In genomic region chr4:142719854-142720541, GRCh38 we compare ENCODE assay signal across 8 cellular contexts.
DNase-seq lines count a peak whose midpoint lies in the region; ATAC-seq, FAIRE-seq and TF ChIP-seq lines count a peak whose summit lies in the region.

No MANE protein-coding gene starts in this region.

- no peaks in the 10 kb centered on the region for H3K4me1 Mint-ChIP-seq in astrocyte (ENCODE audit: low read depth, unreplicated experiment)

- no peak for ATAC-seq in HG03025 (IDR thresholded peaks at IDR 0.05; ENCODE audit: low FRiP score, unreplicated experiment)

- peak; percentile 42 for TF ChIP-seq CTCF in astrocyte (IDR thresholded peaks at IDR 0.05; ENCODE audit: insufficient read depth, low read depth, low read length)

- H3K4me3 ChIP-seq in astrocyte (ENCODE audit: insufficient read depth, low read depth, low read length) = no peak overlapping the region

- no peak overlapping the region for H3K4me3 Mint-ChIP-seq in astrocyte (ENCODE audit: unreplicated experiment)

- no peaks in the 10 kb centered on the region for H3K36me3 Mint-ChIP-seq in astrocyte (ENCODE audit: low read depth, unreplicated experiment)

- no peaks in the 10 kb centered on the region for H3K9me3 Mint-ChIP-seq in astrocyte (ENCODE audit: unreplicated experiment)

- peak overlapping the region; percentile 39 for H2AFZ ChIP-seq in astrocyte (ENCODE audit: low read depth, low read length)

- TF ChIP-seq EP300 in Ishikawa (IDR thresholded peaks at IDR 0.05; ENCODE audit: borderline replicate concordance) = no peak

- no peak overlapping the region for H3K27ac Mint-ChIP-seq in astrocyte (ENCODE audit: unreplicated experiment)

- peak; percentile 78 for TF ChIP-seq RAD21 in Ishikawa (IDR thresholded peaks at IDR 0.05; ENCODE audit: low read depth)

- H4K20me1 ChIP-seq in astrocyte (ENCODE audit: insufficient read depth, low read length) = no peaks in the 10 kb centered on the region

- H3K79me2 ChIP-seq in astrocyte (ENCODE audit: insufficient read depth, low read length) = no peaks in the 10 kb centered on the region

- peaks cover 9% of the 10 kb centered on the region for H3K4me1 ChIP-seq in astrocyte (ENCODE audit: insufficient read depth, low read length)

- H3K9ac ChIP-seq in astrocyte (ENCODE audit: low read length) = no peak overlapping the region

- peak; percentile 16 for DNase-seq in NCI-H510A treated with DMSO at 0.1 percent for 48 hours (lab: John Stamatoyannopoulos, UW)
- DNase-seq in NCI-H510A (lab: John Stamatoyannopoulos, UW) = no peak
- DNase-seq in astrocyte (ENCODE audit: low read depth) = peak; percentile 63
- peak; percentile 26 for DNase-seq in medulla oblongata (ENCODE audit: extremely low spot score)
- no peak for DNase-seq in cortex of kidney (lab: John Stamatoyannopoulos, UW)
- no peak for DNase-seq in UCSD-AML1 (lab: John Stamatoyannopoulos, UW; ENCODE audit: unreplicated experiment)

- peak overlapping the region; percentile 60 for H3K27ac ChIP-seq in astrocyte (ENCODE audit: low read depth, low read length)

- no peaks in the 10 kb centered on the region for H3K36me3 ChIP-seq in astrocyte (ENCODE audit: insufficient read depth, low read length)

- H3K27me3 ChIP-seq in astrocyte (ENCODE audit: insufficient read depth, low read length) = no peaks in the 10 kb centered on the region

- FAIRE-seq in astrocyte (lab: Jason Lieb, UNC) = no peak

- no peaks in the 10 kb centered on the region for H3K9me3 ChIP-seq in astrocyte (ENCODE audit: insufficient read depth, low read depth, low read length)

- H3K27me3 Mint-ChIP-seq in astrocyte (ENCODE audit: low read depth, unreplicated experiment) = no peaks in the 10 kb centered on the region

- peak overlapping the region; percentile 32 for H3K4me2 ChIP-seq in astrocyte (ENCODE audit: low read length)

TF ChIP-seq in Ishikawa, 13 proteins besides CTCF, POLR2A, EP300 and RAD21:
- TF ChIP-seq MAX (IDR thresholded peaks at IDR 0.05) = no peak
- TF ChIP-seq TCF12 (IDR thresholded peaks at IDR 0.05; ENCODE audit: low read depth) = no peak
TF ChIP-seq in Ishikawa: peak in this region for 0.

Comparison
In these comparisons a context has a peak if more than half of its experiments do, and no peak if none do; other contexts are left out.
1. DNase-seq: peak in NCI-H510A treated with DMSO at 0.1 percent for 48 hours (single experiment), astrocyte (single experiment) and medulla oblongata (single experiment); none in NCI-H510A (single experiment), cortex of kidney (single experiment) and UCSD-AML1 (single experiment).